In genomic region chr1:200426196-200426595, GRCh38 we compare ENCODE assay signal across 26 cellular contexts.
"Had no signal": no experiment of that assay in that cellular context is flagged by ENCODE, and none has a peak within 500 bp of the region (broad histone marks: within the 10 kb centered on the region; RNA-seq: fewer than 3 reads in every experiment).

No MANE protein-coding gene starts in this region.

- ATAC-seq: activated CD8-positive, alpha-beta T cell treated with anti-CD3 and anti-CD28 coated beads, Interleukin-2, amount 10 ng/mL, durations not matched to agents 7 days and 5 days; Panc1 had no signal

- H3K9me3 ChIP-seq: SJCRH30, SK-N-SH had no signal

- H3K9ac ChIP-seq: SK-N-SH had no signal

- H3K27me3 Mint-ChIP-seq: activated naive CD4-positive, alpha-beta T cell treated with anti-CD3 and anti-CD28 coated beads, Interleukin-2, amount 50 U/mL, for 24 hours had no signal

- H3K4me1 Mint-ChIP-seq: activated naive CD4-positive, alpha-beta T cell treated with anti-CD3 and anti-CD28 coated beads, Interleukin-2, amount 50 U/mL, for 24 hours had no signal

- H3K4me2 ChIP-seq: SK-N-SH had no signal

- H3K4me3 ChIP-seq: SJCRH30 had no signal

- H3K4me1 ChIP-seq: SJCRH30 had no signal

- H3K27ac ChIP-seq: SJCRH30 had no signal

- H3K4me3 Mint-ChIP-seq: activated CD8-positive, alpha-beta T cell treated with anti-CD3 and anti-CD28 coated beads, Interleukin-2, amount 10 ng/mL, durations not matched to agents 7 days and 5 days; activated naive CD4-positive, alpha-beta T cell treated with anti-CD3 and anti-CD28 coated beads, Interleukin-2, amount 50 U/mL, for 24 hours had no signal

- DNase-seq: activated CD4-positive, alpha-beta T cell treated with anti-CD3 and anti-CD28 coated beads for 48 hours; activated CD4-positive, alpha-beta T cell treated with anti-CD3 and anti-CD28 coated beads, Interleukin-2, amount 50 U/mL, for 4 hours; activated CD4-positive, CD25-positive, alpha-beta regulatory T cell treated with anti-CD3 and anti-CD28 coated beads, Interleukin-2, amount 50 U/mL, for 72 hours; activated CD8-positive, alpha-beta memory T cell treated with anti-CD3 and anti-CD28 coated beads, Interleukin-2, amount 50 U/mL, for 48 hours; activated CD8-positive, alpha-beta T cell treated with anti-CD3 and anti-CD28 coated beads, Interleukin-2, amount 10 ng/mL, durations not matched to agents 7 days and 5 days; activated T-cell treated with anti-CD3 and anti-CD28 coated beads, Interleukin-2, amount 50 U/mL, for 1 hour; anterior cingulate cortex; cerebellar nuclear complex; Karpas-422; MM.1S; NCI-H1105; NCI-H1436; NCI-H1694 treated with DMSO at 0.1 percent for 48 hours; NCI-H2029 treated with DMSO at 0.1 percent for 48 hours; NCI-H345; NCI-H510A; NCI-H526 treated with DMSO at 0.1 percent for 48 hours; NCI-H82; NK-92 treated with Interleukin-12 subunit alpha and Interleukin-12 subunit beta, amount 100 ng/mL, for 24 hours; OCI-M1; Right ventricle myocardium superior; RPMI8226; SK-N-SH had no signal

- H3K36me3 ChIP-seq: SJCRH30 had no signal

- H3K27me3 ChIP-seq: SJCRH30 had no signal

- H3K36me3 Mint-ChIP-seq: activated naive CD4-positive, alpha-beta T cell treated with anti-CD3 and anti-CD28 coated beads, Interleukin-2, amount 50 U/mL, for 24 hours had no signal

- H3K27ac Mint-ChIP-seq: activated CD8-positive, alpha-beta T cell treated with anti-CD3 and anti-CD28 coated beads, Interleukin-2, amount 10 ng/mL, durations not matched to agents 7 days and 5 days; activated naive CD4-positive, alpha-beta T cell treated with anti-CD3 and anti-CD28 coated beads, Interleukin-2, amount 50 U/mL, for 24 hours had no signal

- H3K9me3 Mint-ChIP-seq: activated naive CD4-positive, alpha-beta T cell treated with anti-CD3 and anti-CD28 coated beads, Interleukin-2, amount 50 U/mL, for 24 hours had no signal
